ENCODE assay signal across 10 cellular contexts in the genomic region with DNA sequence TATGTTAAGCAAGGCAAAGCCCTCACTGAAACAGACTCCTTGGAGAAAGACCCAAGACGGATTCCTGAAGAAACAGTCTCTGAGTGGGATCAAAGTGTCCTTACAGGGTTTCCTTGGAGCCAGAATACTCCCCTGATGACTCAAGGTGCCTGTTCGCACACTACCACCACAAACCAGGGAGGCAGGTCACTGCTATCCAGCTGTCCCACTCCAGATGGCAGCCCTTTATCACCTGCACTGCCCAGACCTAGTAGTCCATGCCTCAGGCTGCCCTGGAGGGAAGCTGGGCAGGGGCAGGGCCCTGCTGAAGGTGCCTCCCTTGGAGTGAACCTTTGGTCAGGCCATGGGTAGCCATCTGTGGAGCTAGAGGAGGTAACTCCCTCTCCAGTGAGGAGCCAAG. TPM values are rescaled to one million over a fixed set of nuclear protein-coding genes. Genes with fewer than 3 reads are reported as not detected.
DNase-seq lines count a peak whose midpoint lies in the region; ATAC-seq and TF ChIP-seq lines count a peak whose summit lies in the region.
"Had no signal": no experiment of that assay in that cellular context is flagged by ENCODE, and none has a peak within 500 bp of the region (broad histone marks: within the 10 kb centered on the region; RNA-seq: fewer than 3 reads in every experiment).

No MANE protein-coding gene starts in this region.

- TF ChIP-seq CTCF in activated CD8-positive, alpha-beta T cell treated with anti-CD3 and anti-CD28 coated beads for 36 hours (IDR thresholded peaks at IDR 0.05): no peak
- no peak for TF ChIP-seq CTCF in esophagus squamous epithelium (IDR thresholded peaks at IDR 0.05)

- H3K9me3 ChIP-seq in GM23248 (ENCODE audit: low read depth) (no peaks in the 10 kb centered on the region), esophagus squamous epithelium (no peaks in the 10 kb centered on the region)
- H3K9me3 ChIP-seq: right lobe of liver had no signal

- H2AFZ ChIP-seq in GM23248: no peak overlapping the region

- H3K4me1 Mint-ChIP-seq in activated CD8-positive, alpha-beta T cell treated with anti-CD3 and anti-CD28 coated beads for 36 hours (ENCODE audit: low read depth): peaks cover 89% of the 10 kb centered on the region
- H3K4me1 Mint-ChIP-seq in stimulated activated memory B cell treated with anti-CD40 and anti-IgM and Interleukin-4, amounts not matched to agents 10 μg/mL and 1 μg/mL and 100 μg/mL, for 72 hours: peaks cover 30% of the 10 kb centered on the region

- WGBS in GM23248 (ENCODE audit: low coverage in 1 of 2, low lambda C conversion rate in 2 of 2, missing lambda C conversion rate in 2 of 2), 2 experiments: 58 to 66% methylated on average over 1 to 2 of the region's 2 CpGs
- WGBS in esophagus squamous epithelium, 2 donors: 56 to 76% methylated on average over 2 of the region's 2 CpGs

- no peak for ATAC-seq in activated CD8-positive, alpha-beta T cell treated with anti-CD3 and anti-CD28 coated beads for 36 hours
- no peak for ATAC-seq in stimulated activated memory B cell treated with anti-CD40 and anti-IgM and Interleukin-4, amounts not matched to agents 10 μg/mL and 1 μg/mL and 100 μg/mL, for 72 hours
- no peak for ATAC-seq in GM19452 (IDR thresholded peaks at IDR 0.05; ENCODE audit: unreplicated experiment)

- POLR2A ChIA-PET in activated CD8-positive, alpha-beta T cell treated with anti-CD3 and anti-CD28 coated beads for 36 hours (lab: Charles Lee): interaction anchor here (1.0 to 2.6 kb wide), 12 partner anchors 8 to 321 kb away, joined by 3 to 18 read pairs (median 6); a partner anchor contains a TSS

- peak overlapping the region; percentile 48 for H3K4me3 Mint-ChIP-seq in activated CD8-positive, alpha-beta T cell treated with anti-CD3 and anti-CD28 coated beads for 36 hours
- no peak overlapping the region for H3K4me3 Mint-ChIP-seq in stimulated activated memory B cell treated with anti-CD40 and anti-IgM and Interleukin-4, amounts not matched to agents 10 μg/mL and 1 μg/mL and 100 μg/mL, for 72 hours

- H3K9me3 Mint-ChIP-seq in activated CD8-positive, alpha-beta T cell treated with anti-CD3 and anti-CD28 coated beads for 36 hours: no peaks in the 10 kb centered on the region
- no peaks in the 10 kb centered on the region for H3K9me3 Mint-ChIP-seq in stimulated activated memory B cell treated with anti-CD40 and anti-IgM and Interleukin-4, amounts not matched to agents 10 μg/mL and 1 μg/mL and 100 μg/mL, for 72 hours

- H4K20me1 ChIP-seq in GM23248 (ENCODE audit: insufficient read depth): no peaks in the 10 kb centered on the region

- H3K4me1 ChIP-seq in GM23248 (ENCODE audit: insufficient read depth): peaks cover 10% of the 10 kb centered on the region; the same call in 1 of the 2 replicates
- H3K4me1 ChIP-seq in esophagus squamous epithelium: peaks cover 0 to 7% (median 7%) of the 10 kb centered on the region in 3 donors
- H3K4me1 ChIP-seq: right lobe of liver had no signal

- in situ Hi-C loops in GM23248 (cut with MboI): no loop called here

- H3K79me2 ChIP-seq in GM23248 (ENCODE audit: insufficient read depth): no peaks in the 10 kb centered on the region

- intact Hi-C loops in activated CD8-positive, alpha-beta T cell treated with anti-CD3 and anti-CD28 coated beads for 36 hours (cut with micrococcal nuclease): loop anchor here (1.0 to 10.0 kb wide), 3 partner anchors 10 to 62 kb away; a partner anchor contains a TSS
- intact Hi-C loops in esophagus squamous epithelium (cut with DNase I): no loop called here

- H3K27me3 ChIP-seq in GM23248 (replicated peaks; ENCODE audit: insufficient read depth): no peaks in the 10 kb centered on the region
- H3K27me3 ChIP-seq in esophagus squamous epithelium: no peaks in the 10 kb centered on the region
- H3K27me3 ChIP-seq: right lobe of liver had no signal

- H3K4me3 ChIP-seq in GM23248 (no peak overlapping the region), esophagus squamous epithelium (no peak overlapping the region)
- H3K4me3 ChIP-seq: right lobe of liver had no signal

- DNase-seq in GM23248: peak; percentile 56
- DNase-seq in activated CD8-positive, alpha-beta T cell treated with anti-CD3 and anti-CD28 coated beads for 36 hours: no peak
- DNase-seq in esophagus squamous epithelium (lab: John Stamatoyannopoulos, UW): no peak
- DNase-seq in foreskin melanocyte: no peak
- DNase-seq in HT-29 (ENCODE audit: low spot score): no peak
- DNase-seq: amniotic stem cell, NCI-H1092, right lobe of liver had no signal

- peaks cover 51% of the 10 kb centered on the region for H3K36me3 Mint-ChIP-seq in activated CD8-positive, alpha-beta T cell treated with anti-CD3 and anti-CD28 coated beads for 36 hours (ENCODE audit: low read depth)
- H3K36me3 Mint-ChIP-seq in stimulated activated memory B cell treated with anti-CD40 and anti-IgM and Interleukin-4, amounts not matched to agents 10 μg/mL and 1 μg/mL and 100 μg/mL, for 72 hours: peaks cover 8% of the 10 kb centered on the region

- no peak overlapping the region for H3K4me2 ChIP-seq in GM23248 (ENCODE audit: unreplicated experiment)

- no peak overlapping the region for H3K9ac ChIP-seq in GM23248

- peak overlapping the region; percentile 97 for H3K27ac Mint-ChIP-seq in activated CD8-positive, alpha-beta T cell treated with anti-CD3 and anti-CD28 coated beads for 36 hours
- peak overlapping the region; percentile 86 for H3K27ac Mint-ChIP-seq in stimulated activated memory B cell treated with anti-CD40 and anti-IgM and Interleukin-4, amounts not matched to agents 10 μg/mL and 1 μg/mL and 100 μg/mL, for 72 hours

- no peak for TF ChIP-seq POLR2A in esophagus squamous epithelium (IDR thresholded peaks at IDR 0.05)

- CTCF ChIA-PET in activated CD8-positive, alpha-beta T cell treated with anti-CD3 and anti-CD28 coated beads for 36 hours (lab: Charles Lee): interaction anchor here (1.2 to 3.5 kb wide), 8 partner anchors 9 to 349 kb away, joined by 3 to 19 read pairs (median 6); a partner anchor contains a TSS

- no peaks in the 10 kb centered on the region for H3K36me3 ChIP-seq in GM23248 (ENCODE audit: low read depth)
- H3K36me3 ChIP-seq in esophagus squamous epithelium: no peaks in the 10 kb centered on the region
- H3K36me3 ChIP-seq: right lobe of liver had no signal

- H3K27ac ChIP-seq in GM23248 (no peak overlapping the region), esophagus squamous epithelium (peak overlapping the region; percentile 9 to 71 (median 48))
- H3K27ac ChIP-seq: right lobe of liver had no signal

- no peaks in the 10 kb centered on the region for H3F3A ChIP-seq in GM23248 (ENCODE audit: insufficient read depth)

- H3K9me2 ChIP-seq in GM23248 (ENCODE audit: insufficient read depth): no peaks in the 10 kb centered on the region

- no peaks in the 10 kb centered on the region for H3K27me3 Mint-ChIP-seq in activated CD8-positive, alpha-beta T cell treated with anti-CD3 and anti-CD28 coated beads for 36 hours
- no peaks in the 10 kb centered on the region for H3K27me3 Mint-ChIP-seq in stimulated activated memory B cell treated with anti-CD40 and anti-IgM and Interleukin-4, amounts not matched to agents 10 μg/mL and 1 μg/mL and 100 μg/mL, for 72 hours

RNA-seq across cellular contexts. Expression of a gene that starts 34.2 kb away (rescaled TPM):
- 5.0 and 5.7 TPM in 2 replicates for total RNA-seq in GM23248 (2014; rRNA removed; shearing (Covaris generic))
- 3.4 and 3.8 TPM in 2 replicates for polyA plus RNA-seq in GM23248 (2016; fragmentation: Nextera tagmentation; extraction: Ambion mirVana)
- total RNA-seq in activated CD8-positive, alpha-beta T cell treated with anti-CD3 and anti-CD28 coated beads for 36 hours: 10 to 100 TPM; 56.3 to 56.4 TPM
- total RNA-seq in esophagus squamous epithelium: 1 to 10 TPM in 1 of 4 donors, under 1 TPM in 2, not detected in 1; 0.53 to 1.8 (median 0.76) TPM
- 2.3 and 3.1 TPM in 2 replicates for total RNA-seq in HT-29 (2014; rRNA removed; shearing (Covaris generic))

RNA-seq across cellular contexts. Expression of a gene that starts 58.7 kb away (rescaled TPM):
- 3,621 and 4,663 TPM in 2 replicates for total RNA-seq in GM23248 (2014; rRNA removed; shearing (Covaris generic))
- polyA plus RNA-seq in GM23248 (2016; fragmentation: Nextera tagmentation; extraction: Ambion mirVana): 6,241 and 6,275 TPM in 2 replicates
- 1,000 to 10,000 TPM; 2,035 to 2,060 TPM for total RNA-seq in activated CD8-positive, alpha-beta T cell treated with anti-CD3 and anti-CD28 coated beads for 36 hours
- total RNA-seq in esophagus squamous epithelium: 1,000 to 10,000 TPM; 2,239 to 4,093 (median 3,173) TPM
- 4,823 and 6,107 TPM in 2 replicates for total RNA-seq in HT-29 (2014; rRNA removed; shearing (Covaris generic))
